ENCODE assay signal across 13 cellular contexts in genomic region chrX:131791608-131792355, GRCh38.
DNase-seq lines count a peak whose midpoint lies in the region; ATAC-seq and TF ChIP-seq lines count a peak whose summit lies in the region.
"Had no signal": no experiment of that assay in that cellular context is flagged by ENCODE, and none has a peak within 500 bp of the region (broad histone marks: within the 10 kb centered on the region; RNA-seq: fewer than 3 reads in every experiment).

No MANE protein-coding gene starts in this region.

- no peak overlapping the region for H3K27ac ChIP-seq in PC-3 (ENCODE audit: low read length)
- peak overlapping the region; percentile 87 for H3K27ac ChIP-seq in stomach smooth muscle (ENCODE audit: low read length)

- no peaks in the 10 kb centered on the region for H3K9me2 ChIP-seq in PC-3 (replicated peaks; ENCODE audit: low read length)

- H3K4me2 ChIP-seq in PC-3 (ENCODE audit: low read length) = no peak overlapping the region

- H3K79me2 ChIP-seq in PC-3 (ENCODE audit: low read length) = no peaks in the 10 kb centered on the region

- peak overlapping the region; percentile 83 for H3K4me3 Mint-ChIP-seq in activated T-cell treated with anti-CD3 and anti-CD28 coated beads, Interleukin-2, amount 50 U/mL, for 24 hours
- H3K4me3 Mint-ChIP-seq: activated CD8-positive, alpha-beta memory T cell treated with anti-CD3 and anti-CD28 coated beads, Interleukin-2, amount 10 ng/mL, durations not matched to agents 7 days and 5 days; activated naive CD8-positive, alpha-beta T cell; memory B cell had no signal

- H3K27me3 ChIP-seq in PC-3 (ENCODE audit: low read length) (no peaks in the 10 kb centered on the region), stomach smooth muscle (ENCODE audit: control insufficient read depth in 1 of 2, insufficient read depth in 2 of 2, low read length in 2 of 2) (no peaks in the 10 kb centered on the region)

- H3K36me3 Mint-ChIP-seq in activated T-cell treated with anti-CD3 and anti-CD28 coated beads, Interleukin-2, amount 50 U/mL, for 24 hours (ENCODE audit: low read depth) = peaks cover 18% of the 10 kb centered on the region
- H3K36me3 Mint-ChIP-seq: memory B cell had no signal

- CTCF ChIA-PET in PC-3 (lab: Charles Lee) = no interaction called here

- H3K9ac ChIP-seq in PC-3 (ENCODE audit: low read length) = no peak overlapping the region
- no peak overlapping the region for H3K9ac ChIP-seq in stomach smooth muscle (ENCODE audit: low read length in 2 of 2)

- H3K36me3 ChIP-seq in PC-3 (ENCODE audit: low read depth, low read length) (no peaks in the 10 kb centered on the region), stomach smooth muscle (ENCODE audit: control insufficient read depth in 2 of 2, insufficient read depth in 2 of 2, low read length in 2 of 2) (no peaks in the 10 kb centered on the region)

- no peaks in the 10 kb centered on the region for H4K20me1 ChIP-seq in PC-3 (ENCODE audit: low read length)

- POLR2A ChIA-PET in PC-3 (lab: Charles Lee; ENCODE audit: unreplicated experiment) = no interaction called here

- H3K4me1 ChIP-seq in PC-3 (ENCODE audit: insufficient read depth, low read length) (no peaks in the 10 kb centered on the region), stomach smooth muscle (ENCODE audit: control insufficient read depth, insufficient read depth, low read length) (no peaks in the 10 kb centered on the region)

- H3K27me3 Mint-ChIP-seq in activated T-cell treated with anti-CD3 and anti-CD28 coated beads, Interleukin-2, amount 50 U/mL, for 24 hours = peaks cover 18% of the 10 kb centered on the region
- H3K27me3 Mint-ChIP-seq: activated CD8-positive, alpha-beta memory T cell treated with anti-CD3 and anti-CD28 coated beads, Interleukin-2, amount 10 ng/mL, durations not matched to agents 7 days and 5 days; activated naive CD8-positive, alpha-beta T cell; memory B cell had no signal

- H2AFZ ChIP-seq in PC-3 (ENCODE audit: low read length) = 0 out of 2 replicates have a peak overlapping the region, but pooled peaks have one; percentile 22

- H3K4me1 Mint-ChIP-seq in activated T-cell treated with anti-CD3 and anti-CD28 coated beads, Interleukin-2, amount 50 U/mL, for 24 hours (ENCODE audit: low read depth) = peaks cover 14% of the 10 kb centered on the region
- H3K4me1 Mint-ChIP-seq: activated CD8-positive, alpha-beta memory T cell treated with anti-CD3 and anti-CD28 coated beads, Interleukin-2, amount 10 ng/mL, durations not matched to agents 7 days and 5 days; memory B cell had no signal

- intact Hi-C loops in PC-3 (cut with micrococcal nuclease) (no loop called here), head of caudate nucleus (cut with DNase I) (no loop called here)

- H3K9me3 ChIP-seq in PC-3 (ENCODE audit: low read length) (no peaks in the 10 kb centered on the region), stomach smooth muscle (ENCODE audit: control insufficient read depth in 2 of 2, low read length in 2 of 2) (no peaks in the 10 kb centered on the region)

- ATAC-seq in PC-3 = no peak
- ATAC-seq: activated CD8-positive, alpha-beta memory T cell treated with anti-CD3 and anti-CD28 coated beads, Interleukin-2, amount 10 ng/mL, durations not matched to agents 7 days and 5 days had no signal

- no peak overlapping the region for H3K4me3 ChIP-seq in PC-3 (ENCODE audit: low read length)
- H3K4me3 ChIP-seq in fibroblast of the aortic adventitia (ENCODE audit: low read depth, low read length) = peak overlapping the region; percentile 60
- peak overlapping the region in 1 of 2 donors; percentile 73 for H3K4me3 ChIP-seq in stomach smooth muscle (ENCODE audit: low read length in 2 of 2)

- H3F3A ChIP-seq in PC-3 (ENCODE audit: low read length, unreplicated experiment) = no peaks in the 10 kb centered on the region

- H3K9me3 Mint-ChIP-seq in activated T-cell treated with anti-CD3 and anti-CD28 coated beads, Interleukin-2, amount 50 U/mL, for 24 hours = no peaks in the 10 kb centered on the region
- H3K9me3 Mint-ChIP-seq: memory B cell had no signal

- H3K27ac Mint-ChIP-seq in activated T-cell treated with anti-CD3 and anti-CD28 coated beads, Interleukin-2, amount 50 U/mL, for 24 hours = peak overlapping the region; percentile 97
- H3K27ac Mint-ChIP-seq: activated CD8-positive, alpha-beta memory T cell treated with anti-CD3 and anti-CD28 coated beads, Interleukin-2, amount 10 ng/mL, durations not matched to agents 7 days and 5 days; activated naive CD8-positive, alpha-beta T cell; memory B cell had no signal

- BruUV-seq in PC-3 (replicated peaks; lab: Mats Ljungman, UMichigan) = no TSS peak

- no peak for DNase-seq in activated T-cell treated with anti-CD3 and anti-CD28 coated beads, Interleukin-2, amount 50 U/mL, for 24 hours
- DNase-seq in activated T-cell treated with anti-CD3 and anti-CD28 coated beads, Interleukin-2, amount 50 U/mL, for 1 hour = no peak
- DNase-seq in PC-3 (no peak), fibroblast of the aortic adventitia (ENCODE audit: low read depth) (peak; percentile 22), NCI-H446 (lab: John Stamatoyannopoulos, UW) (no peak), NOMO-1 treated with DMSO at 0.1 percent for 48 hours (lab: John Stamatoyannopoulos, UW; ENCODE audit: unreplicated experiment) (no peak), head of caudate nucleus (no peak)
- DNase-seq: activated CD8-positive, alpha-beta memory T cell treated with anti-CD3 and anti-CD28 coated beads, Interleukin-2, amount 10 ng/mL, durations not matched to agents 7 days and 5 days; DND-41; NCI-H2171 treated with DMSO at 0.1 percent for 48 hours had no signal

- TF ChIP-seq CTCF in PC-3 (conservative IDR thresholded peaks at IDR 0.05; ENCODE audit: low read depth, low read length) (no peak), fibroblast of the aortic adventitia (IDR thresholded peaks at IDR 0.05; ENCODE audit: insufficient read depth, low read length) (no peak)
